ENCODE assay signal across 9 cellular contexts in genomic region chr9:83062653-83063527, GRCh38. TPM values are rescaled to one million over a fixed set of nuclear protein-coding genes. Genes with fewer than 3 reads are reported as not detected.
DNase-seq lines count a peak whose midpoint lies in the region; ATAC-seq and TF ChIP-seq lines count a peak whose summit lies in the region.
"Had no signal": no experiment of that assay in that cellular context is flagged by ENCODE, and none has a peak within 500 bp of the region (broad histone marks: within the 10 kb centered on the region; RNA-seq: fewer than 3 reads in every experiment).

TSS of gene RASEF (minus strand) at chr9:83063142. CDS start at chr9:83062867, 275 bp downstream.

- no peak for DNase-seq in activated CD4-positive, alpha-beta memory T cell treated with anti-CD3 and anti-CD28 coated beads, Interleukin-2, amount 10 ng/mL, durations not matched to agents 7 days and 5 days
- DNase-seq in activated CD4-positive, alpha-beta memory T cell treated with anti-CD3 and anti-CD28 coated beads for 36 hours, result no peak
- DNase-seq in SK-N-DZ (ENCODE audit: low spot score), result peak; percentile 41
- DNase-seq in stomach, result peak; percentile 82
- no peak for DNase-seq in hippocampal formation (lab: John Stamatoyannopoulos, UW)
- DNase-seq in UCSD-AML1 (lab: John Stamatoyannopoulos, UW; ENCODE audit: unreplicated experiment), result no peak
- DNase-seq: DND-41 had no signal

- no peak within 1 kb of the TSS for H3K4me3 Mint-ChIP-seq in activated CD4-positive, alpha-beta memory T cell treated with anti-CD3 and anti-CD28 coated beads, Interleukin-2, amount 10 ng/mL, durations not matched to agents 7 days and 5 days
- no peak within 1 kb of the TSS for H3K4me3 Mint-ChIP-seq in activated CD4-positive, alpha-beta memory T cell treated with anti-CD3 and anti-CD28 coated beads for 36 hours

- peak within 1 kb of the TSS; percentile 59 for H3K4me3 ChIP-seq in iPS-15b (ENCODE audit: low read depth, low read length)
- peak within 1 kb of the TSS; percentile 43 to 55 (median 51) for H3K4me3 ChIP-seq in stomach

- peak within 1 kb of the TSS; percentile 6 for H3K27ac Mint-ChIP-seq in activated CD4-positive, alpha-beta memory T cell treated with anti-CD3 and anti-CD28 coated beads, Interleukin-2, amount 10 ng/mL, durations not matched to agents 7 days and 5 days
- H3K27ac Mint-ChIP-seq in activated CD4-positive, alpha-beta memory T cell treated with anti-CD3 and anti-CD28 coated beads for 36 hours, result no peak within 1 kb of the TSS

- H3K36me3 ChIP-seq in iPS-15b (ENCODE audit: control insufficient read depth, insufficient read depth, low read length), result no peaks in the 10 kb centered on the region
- no peaks in the 10 kb centered on the region for H3K36me3 ChIP-seq in stomach

- H3K4me1 Mint-ChIP-seq in activated CD4-positive, alpha-beta memory T cell treated with anti-CD3 and anti-CD28 coated beads, Interleukin-2, amount 10 ng/mL, durations not matched to agents 7 days and 5 days, result no peaks in the 10 kb centered on the region
- no peaks in the 10 kb centered on the region for H3K4me1 Mint-ChIP-seq in activated CD4-positive, alpha-beta memory T cell treated with anti-CD3 and anti-CD28 coated beads for 36 hours (ENCODE audit: low read depth)

- no peak within 1 kb of the TSS for H3K9ac ChIP-seq in iPS-15b (ENCODE audit: low read depth, low read length)

- peak in 1 of 4 donors; percentile 62 for TF ChIP-seq POLR2A in stomach (IDR thresholded peaks at IDR 0.05)

- CTCF ChIA-PET in activated CD4-positive, alpha-beta memory T cell treated with anti-CD3 and anti-CD28 coated beads, Interleukin-2, amount 10 ng/mL, durations not matched to agents 7 days and 5 days (lab: Charles Lee), result no interaction called here
- CTCF ChIA-PET in activated CD4-positive, alpha-beta memory T cell treated with anti-CD3 and anti-CD28 coated beads for 36 hours (lab: Charles Lee), result no interaction called here

- WGBS in stomach, 5 donors, result 2 to 9% (median 4%) methylated on average over 16 to 98 of the region's 98 CpGs

- H3K4me1 ChIP-seq in iPS-15b (ENCODE audit: control insufficient read depth, insufficient read depth, low read length), result no peaks in the 10 kb centered on the region
- H3K4me1 ChIP-seq in stomach, result peaks cover 0 to 23% (median 16%) of the 10 kb centered on the region in 4 donors

- H3K27me3 Mint-ChIP-seq in activated CD4-positive, alpha-beta memory T cell treated with anti-CD3 and anti-CD28 coated beads, Interleukin-2, amount 10 ng/mL, durations not matched to agents 7 days and 5 days, result peaks cover 25% of the 10 kb centered on the region
- peaks cover 31% of the 10 kb centered on the region for H3K27me3 Mint-ChIP-seq in activated CD4-positive, alpha-beta memory T cell treated with anti-CD3 and anti-CD28 coated beads for 36 hours

- no peak for TF ChIP-seq EP300 in stomach (IDR thresholded peaks at IDR 0.05)

- H3K27me3 ChIP-seq in iPS-15b (ENCODE audit: control insufficient read depth, insufficient read depth, low read length) (peaks cover 65% of the 10 kb centered on the region), stomach (peaks cover 3 to 47% (median 16%) of the 10 kb centered on the region in 3 donors)

- peaks cover 2% of the 10 kb centered on the region for H3K9me3 Mint-ChIP-seq in activated CD4-positive, alpha-beta memory T cell treated with anti-CD3 and anti-CD28 coated beads, Interleukin-2, amount 10 ng/mL, durations not matched to agents 7 days and 5 days
- H3K9me3 Mint-ChIP-seq in activated CD4-positive, alpha-beta memory T cell treated with anti-CD3 and anti-CD28 coated beads for 36 hours, result peaks cover 4% of the 10 kb centered on the region

- H3K27ac ChIP-seq in stomach, result peak within 1 kb of the TSS; percentile 88 to 97 (median 92)

- H3K9me3 ChIP-seq in iPS-15b (ENCODE audit: control insufficient read depth, insufficient read depth, low read length) (no peaks in the 10 kb centered on the region), stomach (peaks cover 0 to 6% (median 3%) of the 10 kb centered on the region in 4 donors)

- ATAC-seq in GM19467 (IDR thresholded peaks at IDR 0.05; ENCODE audit: unreplicated experiment), result no peak

- POLR2A ChIA-PET in activated CD4-positive, alpha-beta memory T cell treated with anti-CD3 and anti-CD28 coated beads, Interleukin-2, amount 10 ng/mL, durations not matched to agents 7 days and 5 days (lab: Charles Lee), result no interaction called here
- POLR2A ChIA-PET in activated CD4-positive, alpha-beta memory T cell treated with anti-CD3 and anti-CD28 coated beads for 36 hours (lab: Charles Lee), result no interaction called here

- intact Hi-C loops in activated CD4-positive, alpha-beta memory T cell treated with anti-CD3 and anti-CD28 coated beads for 36 hours (cut with micrococcal nuclease), result no loop called here
- intact Hi-C loops in stomach (cut with DNase I; ENCODE audit: low total_unique reads), result no loop called here

- peak in 1 of 7 experiments; percentile 19 for TF ChIP-seq CTCF in stomach (IDR thresholded peaks at IDR 0.05)

- H3K36me3 Mint-ChIP-seq in activated CD4-positive, alpha-beta memory T cell treated with anti-CD3 and anti-CD28 coated beads, Interleukin-2, amount 10 ng/mL, durations not matched to agents 7 days and 5 days (ENCODE audit: low read depth), result peaks cover 9% of the 10 kb centered on the region
- H3K36me3 Mint-ChIP-seq in activated CD4-positive, alpha-beta memory T cell treated with anti-CD3 and anti-CD28 coated beads for 36 hours, result no peaks in the 10 kb centered on the region

RNA-seq across cellular contexts. Expression of gene RASEF, which starts in this region (rescaled TPM):
- total RNA-seq in activated CD4-positive, alpha-beta memory T cell treated with anti-CD3 and anti-CD28 coated beads, Interleukin-2, amount 10 ng/mL, durations not matched to agents 7 days and 5 days, result not detected
- total RNA-seq in activated CD4-positive, alpha-beta memory T cell treated with anti-CD3 and anti-CD28 coated beads for 36 hours, result not detected
- polyA plus RNA-seq in SK-N-DZ (2014; cell fraction: cytosol; rRNA removed), result 0.53 and 0.83 TPM in 2 replicates
- polyA plus RNA-seq in SK-N-DZ (2014; cell fraction: nucleus; rRNA removed), result 0.46 and 1.0 TPM in 2 replicates
- 10 to 100 TPM; 10.3 to 96.5 (median 64.8) TPM for total RNA-seq in stomach
- 10 to 100 TPM in 1 of 3 donors, 1 to 10 TPM in 2; 3.9 to 38.8 (median 7.0) TPM for polyA plus RNA-seq in stomach

Comparison
In these comparisons a context has a peak if more than half of its experiments do, and no peak if none do; other contexts are left out.
1. RNA of gene RASEF (total RNA-seq): 10.3 to 96.5 TPM in stomach; not detected in activated CD4-positive, alpha-beta memory T cell treated with anti-CD3 and anti-CD28 coated beads, Interleukin-2, amount 10 ng/mL, durations not matched to agents 7 days and 5 days and not detected in activated CD4-positive, alpha-beta memory T cell treated with anti-CD3 and anti-CD28 coated beads for 36 hours; every median in the first group is over 10 times any median in the second.
2. DNase-seq: peak in SK-N-DZ (single experiment) and stomach (single experiment); none in activated CD4-positive, alpha-beta memory T cell treated with anti-CD3 and anti-CD28 coated beads, Interleukin-2, amount 10 ng/mL, durations not matched to agents 7 days and 5 days (single experiment), activated CD4-positive, alpha-beta memory T cell treated with anti-CD3 and anti-CD28 coated beads for 36 hours (single experiment), hippocampal formation (0 of 2) and UCSD-AML1 (single experiment).